ENCODE assay signal across 9 cellular contexts in genomic region chr1:9294440-9294773, GRCh38. TPM values are rescaled to one million over a fixed set of nuclear protein-coding genes. Genes with fewer than 3 reads are reported as not detected.
DNase-seq lines count a peak whose midpoint lies in the region; ATAC-seq and TF ChIP-seq lines count a peak whose summit lies in the region.
"Had no signal": no experiment of that assay in that cellular context is flagged by ENCODE, and none has a peak within 500 bp of the region (broad histone marks: within the 10 kb centered on the region; RNA-seq: fewer than 3 reads in every experiment).

No MANE protein-coding gene starts in this region.

- H3K4me3 Mint-ChIP-seq in endodermal cell (no peak overlapping the region), chondrocyte (ENCODE audit: unreplicated experiment) (no peak overlapping the region)

- no peak for ATAC-seq in HG02759 (IDR thresholded peaks at IDR 0.05; ENCODE audit: unreplicated experiment)

- H3K27ac Mint-ChIP-seq in endodermal cell, result no peak overlapping the region
- H3K27ac Mint-ChIP-seq in chondrocyte (ENCODE audit: unreplicated experiment), result no peak overlapping the region

- 72 to 100% methylated on average over 1 to 6 of the region's 6 CpGs for WGBS in endodermal cell (ENCODE audit: insufficient coverage in 1 of 2, insufficient read length in 1 of 2), 2 experiments

- TF ChIP-seq POLR2A in NB4 (IDR thresholded peaks at IDR 0.05; ENCODE audit: extremely low read depth, insufficient read length), result no peak

- H3K4me1 Mint-ChIP-seq in endodermal cell (peaks cover 14% of the 10 kb centered on the region), chondrocyte (ENCODE audit: low read depth) (peaks cover 64% of the 10 kb centered on the region)

- peaks cover 7% of the 10 kb centered on the region for H3K27me3 Mint-ChIP-seq in endodermal cell (ENCODE audit: insufficient read depth)
- no peaks in the 10 kb centered on the region for H3K27me3 Mint-ChIP-seq in chondrocyte (ENCODE audit: low read depth)

- H3K27me3 ChIP-seq in endodermal cell (ENCODE audit: control insufficient read depth, insufficient read depth, low read length, poor library complexity, severe bottlenecking), result no peaks in the 10 kb centered on the region

- in situ Hi-C loops in Caki2 (cut with HindIII; ENCODE audit: low pct_unique_long_range_greater_than_20kb, low sequenced_read_pairs), result no loop called here

- H3K9ac ChIP-seq in endodermal cell (ENCODE audit: extremely low read depth, low read length, poor library complexity, severe bottlenecking), result peak overlapping the region; percentile 52

- H3K27ac ChIP-seq in endodermal cell (ENCODE audit: low read depth, low read length), result no peak overlapping the region

- H3K9me3 Mint-ChIP-seq in endodermal cell (no peaks in the 10 kb centered on the region), chondrocyte (ENCODE audit: low read depth) (no peaks in the 10 kb centered on the region)

- H3K36me3 Mint-ChIP-seq in endodermal cell (ENCODE audit: low read depth) (no peaks in the 10 kb centered on the region), chondrocyte (ENCODE audit: low read depth) (peaks cover 24% of the 10 kb centered on the region)

- H3K4me3 ChIP-seq in NB4 (ENCODE audit: low read depth, low read length) (no peak overlapping the region), endodermal cell (ENCODE audit: low read length) (peak overlapping the region; percentile 93)

- H3K9me3 ChIP-seq in endodermal cell (ENCODE audit: control insufficient read depth, low read length), result peaks cover 2% of the 10 kb centered on the region

- DNase-seq in Caki2 (ENCODE audit: low read depth) (peak; percentile 71), NB4 (ENCODE audit: low read depth) (peak; percentile 47), endodermal cell (no peak), renal cortical epithelial cell (ENCODE audit: low read depth) (peak; percentile 88), chondrocyte (ENCODE audit: low spot score) (no peak), NCI-H187 (lab: John Stamatoyannopoulos, UW) (no peak), GDM1 (lab: John Stamatoyannopoulos, UW) (no peak)
- DNase-seq: hippocampal formation had no signal

- no peak for TF ChIP-seq CTCF in NB4 (IDR thresholded peaks at IDR 0.05; ENCODE audit: low read depth, low read length)
- no peak for TF ChIP-seq CTCF in endodermal cell (conservative IDR thresholded peaks at IDR 0.05)
- TF ChIP-seq CTCF in chondrocyte (IDR thresholded peaks at IDR 0.05), result no peak

- H3K4me1 ChIP-seq in endodermal cell (ENCODE audit: control insufficient read depth, insufficient read depth, low read length), result peaks cover 4% of the 10 kb centered on the region

- H3K36me3 ChIP-seq in endodermal cell (ENCODE audit: control insufficient read depth, insufficient read depth, low read length), result no peaks in the 10 kb centered on the region

RNA-seq across cellular contexts. Expression of gene SPSB1, which starts 1.7 kb away (rescaled TPM):
- 32.9 and 36.4 TPM in 2 replicates for total RNA-seq in Caki2 (2014; rRNA removed; shearing (Covaris generic); ENCODE audit: low replicate concordance)
- 10 to 100 TPM; 20.4 to 26.9 TPM for total RNA-seq in endodermal cell
- 10.5 TPM for polyA plus RNA-seq in endodermal cell (2013, experiment 1 of 2)
- polyA plus RNA-seq in endodermal cell (2013, experiment 2 of 2), result 10.7 TPM
- total RNA-seq in renal cortical epithelial cell, result 22.4 and 34.7 TPM in 2 replicates
- total RNA-seq in chondrocyte, result 164 to 184 TPM (median 173 TPM) in 3 replicates

RNA-seq across cellular contexts. Expression of gene H6PD, which starts 59.8 kb away (rescaled TPM):
- total RNA-seq in Caki2 (2014; rRNA removed; shearing (Covaris generic); ENCODE audit: low replicate concordance), result 18.5 and 22.2 TPM in 2 replicates
- total RNA-seq in endodermal cell (10 to 100 TPM; 21.5 to 34.4 TPM), renal cortical epithelial cell (14.8 and 31.5 TPM in 2 replicates), chondrocyte (37.0 to 41.4 TPM (median 38.9 TPM) in 3 replicates)
- 14.8 TPM for polyA plus RNA-seq in endodermal cell (2013, experiment 1 of 2)
- 14.2 TPM for polyA plus RNA-seq in endodermal cell (2013, experiment 2 of 2)

Comparison
In these comparisons a context has a peak if more than half of its experiments do, and no peak if none do; other contexts are left out.
1. DNase-seq: peak in Caki2 (single experiment), NB4 (single experiment) and renal cortical epithelial cell (single experiment); none in endodermal cell (single experiment), chondrocyte (single experiment), NCI-H187 (0 of 2) and GDM1 (single experiment).